In the genomic region with DNA sequence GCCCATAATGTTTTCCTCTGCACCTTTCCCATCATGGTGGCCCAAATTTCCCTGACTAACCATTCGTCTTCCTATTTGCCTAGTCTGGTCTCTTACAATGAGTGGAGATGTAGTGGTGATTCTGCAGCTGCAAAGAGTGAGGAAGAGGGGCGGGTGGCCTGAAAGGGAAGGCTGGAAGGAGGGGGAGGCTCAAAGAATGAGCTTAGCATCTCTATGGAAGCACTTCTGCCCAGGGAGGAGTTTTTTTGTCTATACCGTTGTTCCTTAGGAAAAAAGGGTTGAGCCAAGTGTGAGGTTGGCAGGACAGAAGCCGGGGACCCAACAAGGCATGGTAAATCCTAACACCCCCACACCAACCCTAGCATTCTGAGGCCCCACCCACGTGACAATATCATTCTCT, we compare ENCODE assay signal across 23 cellular contexts.
"Had no signal": no experiment of that assay in that cellular context is flagged by ENCODE, and none has a peak within 500 bp of the region (broad histone marks: within the 10 kb centered on the region; RNA-seq: fewer than 3 reads in every experiment).

No MANE protein-coding gene starts in this region.

- H3K27ac Mint-ChIP-seq: activated CD4-positive, alpha-beta T cell treated with anti-CD3 and anti-CD28 coated beads, Interleukin-2, amount 10 ng/mL, durations not matched to agents 24 days and 14 days; activated CD8-positive, alpha-beta T cell treated with anti-CD3 and anti-CD28 coated beads for 36 hours; activated T-helper 17 cell treated with anti-CD3 and anti-CD28 coated beads, Interleukin-2, amount 50 U/mL, for 72 hours; brain; nephron had no signal

- H3K27me3 Mint-ChIP-seq: activated CD4-positive, alpha-beta T cell treated with anti-CD3 and anti-CD28 coated beads, Interleukin-2, amount 10 ng/mL, durations not matched to agents 24 days and 14 days; activated CD8-positive, alpha-beta T cell treated with anti-CD3 and anti-CD28 coated beads for 36 hours; activated T-helper 17 cell treated with anti-CD3 and anti-CD28 coated beads, Interleukin-2, amount 50 U/mL, for 72 hours had no signal

- H3K4me3 ChIP-seq: left ventricle myocardium inferior, tibial artery had no signal

- DNase-seq: activated CD4-positive, alpha-beta T cell treated with anti-CD3 and anti-CD28 coated beads, Interleukin-2, amount 10 ng/mL, durations not matched to agents 24 days and 14 days; activated CD4-positive, CD25-positive, alpha-beta regulatory T cell; activated CD8-positive, alpha-beta T cell treated with anti-CD3 and anti-CD28 coated beads for 36 hours; activated naive CD4-positive, alpha-beta T cell treated with Interleukin-2 at 50 U/mL for 16 hours; activated T-cell treated with anti-CD3 and anti-CD28 coated beads, Interleukin-2, amount 50 U/mL, for 1 hour; anterior cingulate cortex; caudate nucleus; foreskin keratinocyte; hypothalamus; kidney glomerular epithelial cell; left ventricle myocardium inferior; mammary epithelial cell; midbrain; retina; stimulated activated CD4-positive, alpha-beta T cell treated with anti-CD3 and anti-CD28 coated beads, Interleukin-1b, Interleukin-23, amount 100 ng/mL, for 48 hours; stimulated activated naive CD8-positive, alpha-beta T cell treated with anti-CD3 and anti-CD28 coated beads, Interleukin-15, Interleukin-2, amounts not matched to agents 100 U/mL and 50 U/mL, for 24 hours; substantia nigra; T-helper 9 cell; tibial artery had no signal

- H3K36me3 Mint-ChIP-seq: brain had no signal

- H3K4me3 Mint-ChIP-seq: activated CD4-positive, alpha-beta T cell treated with anti-CD3 and anti-CD28 coated beads, Interleukin-2, amount 10 ng/mL, durations not matched to agents 24 days and 14 days; activated CD8-positive, alpha-beta T cell treated with anti-CD3 and anti-CD28 coated beads for 36 hours; activated T-helper 17 cell treated with anti-CD3 and anti-CD28 coated beads, Interleukin-2, amount 50 U/mL, for 72 hours; brain; nephron had no signal

- ATAC-seq: activated CD8-positive, alpha-beta T cell treated with anti-CD3 and anti-CD28 coated beads for 36 hours; activated T-helper 17 cell treated with anti-CD3 and anti-CD28 coated beads, Interleukin-2, amount 50 U/mL, for 72 hours; foreskin keratinocyte; stimulated activated naive CD8-positive, alpha-beta T cell treated with anti-CD3 and anti-CD28 coated beads, Interleukin-15, Interleukin-2, amounts not matched to agents 100 U/mL and 50 U/mL, for 24 hours had no signal

- H3K9me3 Mint-ChIP-seq: activated CD4-positive, alpha-beta T cell treated with anti-CD3 and anti-CD28 coated beads, Interleukin-2, amount 10 ng/mL, durations not matched to agents 24 days and 14 days; activated CD8-positive, alpha-beta T cell treated with anti-CD3 and anti-CD28 coated beads for 36 hours; activated T-helper 17 cell treated with anti-CD3 and anti-CD28 coated beads, Interleukin-2, amount 50 U/mL, for 72 hours; nephron had no signal

- H3K27ac ChIP-seq: epithelial cell of prostate, foreskin keratinocyte, left ventricle myocardium inferior, tibial artery had no signal

- H3K36me3 ChIP-seq: left ventricle myocardium inferior, tibial artery had no signal

- H3K9me3 ChIP-seq: left ventricle myocardium inferior, tibial artery had no signal

- H3K4me1 Mint-ChIP-seq: activated CD4-positive, alpha-beta T cell treated with anti-CD3 and anti-CD28 coated beads, Interleukin-2, amount 10 ng/mL, durations not matched to agents 24 days and 14 days; activated T-helper 17 cell treated with anti-CD3 and anti-CD28 coated beads, Interleukin-2, amount 50 U/mL, for 72 hours had no signal

- H3K4me1 ChIP-seq: foreskin keratinocyte, left ventricle myocardium inferior, tibial artery had no signal

- H3K27me3 ChIP-seq: tibial artery had no signal
